In genomic region chr4:153209410-153209809, GRCh38 we compare ENCODE assay signal across 1 cellular context.
TF ChIP-seq lines count a peak whose summit lies in the region.

No MANE protein-coding gene starts in this region.

TF ChIP-seq in HepG2, 621 proteins besides CTCF, POLR2A, EP300 and RAD21 (continues in another document):
- TF ChIP-seq ZNF280D (CRISPR knock-in tag; IDR thresholded peaks at IDR 0.05), result no peak
- TF ChIP-seq ZNF160 (CRISPR knock-in tag; IDR thresholded peaks at IDR 0.05), result no peak
- TF ChIP-seq FOXO1 (CRISPR knock-in tag; IDR thresholded peaks at IDR 0.05), result 0 out of 2 replicates have a peak, but pooled peaks have one; percentile 31
- peak; percentile 83 for TF ChIP-seq FOXA3 (CRISPR knock-in tag; IDR thresholded peaks at IDR 0.05)
- no peak for TF ChIP-seq ZNF615 (CRISPR knock-in tag; IDR thresholded peaks at IDR 0.05; ENCODE audit: borderline replicate concordance)
- no peak for TF ChIP-seq GMEB2 (CRISPR knock-in tag; IDR thresholded peaks at IDR 0.05; ENCODE audit: low read depth)
- TF ChIP-seq GTF3A (CRISPR knock-in tag; conservative IDR thresholded peaks at IDR 0.05), result no peak
- no peak for TF ChIP-seq GRHL1 (CRISPR knock-in tag; conservative IDR thresholded peaks at IDR 0.05)
- TF ChIP-seq IKZF5 (CRISPR knock-in tag; IDR thresholded peaks at IDR 0.05), result no peak
- peak; percentile 68 for TF ChIP-seq NCOA2 (CRISPR knock-in tag; IDR thresholded peaks at IDR 0.05)
- no peak for TF ChIP-seq CCDC6 (CRISPR knock-in tag; IDR thresholded peaks at IDR 0.05)
- no peak for TF ChIP-seq SMAD1 (CRISPR knock-in tag; IDR thresholded peaks at IDR 0.05; ENCODE audit: borderline replicate concordance, low read depth)
- 0 out of 2 replicates have a peak, but pooled peaks have one; percentile 37 for TF ChIP-seq GFI1 (CRISPR knock-in tag; IDR thresholded peaks at IDR 0.05; ENCODE audit: borderline replicate concordance)
- no peak for TF ChIP-seq ZNF30 (CRISPR knock-in tag; IDR thresholded peaks at IDR 0.05)
- no peak for TF ChIP-seq HNF1B (CRISPR knock-in tag; IDR thresholded peaks at IDR 0.05)
- TF ChIP-seq KLF16 (CRISPR knock-in tag; IDR thresholded peaks at IDR 0.05), result no peak
- no peak for TF ChIP-seq ZNF251 (CRISPR knock-in tag; IDR thresholded peaks at IDR 0.05)
- TF ChIP-seq GATAD2A (CRISPR knock-in tag; IDR thresholded peaks at IDR 0.05), result peak; percentile 80
- no peak for TF ChIP-seq FOXP1 (IDR thresholded peaks at IDR 0.05)
- TF ChIP-seq FOXP1 (CRISPR knock-in tag; IDR thresholded peaks at IDR 0.05), result peak; percentile 43; the same call in 1 of the 2 replicates
- TF ChIP-seq BCL6 (CRISPR knock-in tag; IDR thresholded peaks at IDR 0.05), result peak; percentile 93
- no peak for TF ChIP-seq SCMH1 (CRISPR knock-in tag; IDR thresholded peaks at IDR 0.05; ENCODE audit: borderline replicate concordance)
- TF ChIP-seq SP140L (CRISPR knock-in tag; IDR thresholded peaks at IDR 0.05; ENCODE audit: borderline replicate concordance), result no peak
- TF ChIP-seq FOSL1 (CRISPR knock-in tag; IDR thresholded peaks at IDR 0.05; ENCODE audit: borderline replicate concordance), result no peak
- TF ChIP-seq PREB (CRISPR knock-in tag; IDR thresholded peaks at IDR 0.05), result no peak
- TF ChIP-seq FOSL2 (CRISPR knock-in tag; IDR thresholded peaks at IDR 0.05), result 0 out of 2 replicates have a peak, but pooled peaks have one; percentile 21
- no peak for TF ChIP-seq NPAS2 (CRISPR knock-in tag; IDR thresholded peaks at IDR 0.05; ENCODE audit: borderline replicate concordance)
- no peak for TF ChIP-seq HOMEZ (CRISPR knock-in tag; IDR thresholded peaks at IDR 0.05; ENCODE audit: low read depth)
- peak; percentile 79; the same call in 1 of the 2 replicates for TF ChIP-seq TFAP4 (IDR thresholded peaks at IDR 0.05; ENCODE audit: borderline replicate concordance, low read depth)
- TF ChIP-seq DPF2 (CRISPR knock-in tag; IDR thresholded peaks at IDR 0.05; ENCODE audit: borderline replicate concordance, low read depth), result 0 out of 2 replicates have a peak, but pooled peaks have one; percentile 26
- TF ChIP-seq ZNF652 (CRISPR knock-in tag; IDR thresholded peaks at IDR 0.05; ENCODE audit: borderline replicate concordance, low read depth), result peak; percentile 16; the same call in 1 of the 2 replicates
- TF ChIP-seq ZNF709 (CRISPR knock-in tag; IDR thresholded peaks at IDR 0.05), result no peak
- no peak for TF ChIP-seq SP5 (CRISPR knock-in tag; IDR thresholded peaks at IDR 0.05; ENCODE audit: borderline replicate concordance, low read depth)
- TF ChIP-seq ZEB1 (IDR thresholded peaks at IDR 0.05; ENCODE audit: insufficient replicate concordance, low read depth), result peak; percentile 90
- TF ChIP-seq ATF7-NPFF (CRISPR knock-in tag; IDR thresholded peaks at IDR 0.05; ENCODE audit: low read depth), result no peak
- TF ChIP-seq HDAC2 (CRISPR knock-in tag; IDR thresholded peaks at IDR 0.05), result peak; percentile 73
- TF ChIP-seq SAP130 (CRISPR knock-in tag; IDR thresholded peaks at IDR 0.05; ENCODE audit: low read depth), result peak; percentile 45; the same call in 1 of the 2 replicates
- no peak for TF ChIP-seq NKX3-1 (CRISPR knock-in tag; IDR thresholded peaks at IDR 0.05)
- TF ChIP-seq ZBTB21 (CRISPR knock-in tag; IDR thresholded peaks at IDR 0.05), result no peak; the same call in 1 of the 2 replicates
- no peak for TF ChIP-seq ZBED4 (CRISPR knock-in tag; IDR thresholded peaks at IDR 0.05; ENCODE audit: borderline replicate concordance)
